In the genomic region with DNA sequence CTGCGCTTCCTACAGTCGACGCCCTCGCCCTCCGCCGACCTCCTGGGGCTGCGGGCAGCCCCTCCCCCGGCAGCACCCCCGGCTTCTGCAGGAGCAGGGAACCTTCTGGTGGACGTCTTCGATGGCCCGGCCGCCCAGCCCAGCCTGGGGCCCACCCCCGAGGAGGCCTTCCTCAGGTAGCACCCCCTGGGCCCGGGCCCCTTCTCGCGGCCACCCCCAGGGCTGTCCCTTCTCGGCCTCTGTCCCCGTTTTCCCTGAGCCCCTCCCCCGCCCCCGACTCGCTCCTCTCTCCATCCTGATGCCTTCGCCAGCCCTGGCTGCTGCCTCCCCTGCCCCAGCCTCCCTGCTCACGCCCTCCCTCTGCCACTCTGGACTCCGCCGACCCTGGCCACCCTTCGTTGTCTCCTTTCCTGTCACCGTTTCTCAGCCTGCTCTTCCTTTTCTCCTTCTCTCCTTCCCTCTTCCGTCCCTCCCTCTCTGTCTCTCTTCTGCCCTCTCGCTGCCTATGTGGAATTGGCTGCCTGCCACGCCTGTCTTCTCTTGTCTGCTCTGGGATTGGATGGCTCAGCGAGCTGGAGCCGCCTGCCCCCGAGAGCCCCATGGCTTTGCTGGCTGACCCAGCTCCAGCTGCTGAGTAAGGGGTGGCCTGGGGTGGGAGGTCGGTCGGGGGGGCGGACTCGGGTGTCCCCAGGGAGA, we compare ENCODE assay signal across 8 cellular contexts. TPM values are rescaled to one million over a fixed set of nuclear protein-coding genes. Genes with fewer than 3 reads are reported as not detected.
DNase-seq lines count a peak whose midpoint lies in the region; ATAC-seq, FAIRE-seq and TF ChIP-seq lines count a peak whose summit lies in the region.

No MANE protein-coding gene starts in this region.

- no peak overlapping the region for H2BK15ac ChIP-seq in mesendoderm (replicated peaks; ENCODE audit: low read depth)

- no peak overlapping the region for H4K8ac ChIP-seq in mesendoderm (ENCODE audit: low read depth, low read length)

- no peaks in the 10 kb centered on the region for H4K20me1 ChIP-seq in endothelial cell of umbilical vein (replicated peaks; ENCODE audit: control insufficient read depth, extremely low read depth, insufficient read depth, low read length)

- H3K4me1 ChIP-seq in NT2/D1 (ENCODE audit: insufficient read depth, insufficient read length) (peaks cover 9% of the 10 kb centered on the region), endothelial cell of umbilical vein (ENCODE audit: control insufficient read depth, extremely low read depth, insufficient read depth, low read length) (no peaks in the 10 kb centered on the region), mesendoderm (ENCODE audit: control insufficient read depth, low read depth, low read length) (no peaks in the 10 kb centered on the region)

- no peak overlapping the region for H3K4ac ChIP-seq in mesendoderm (ENCODE audit: low read depth, low read length)

- H3K27ac ChIP-seq in endothelial cell of umbilical vein (ENCODE audit: insufficient read depth, low read depth, low read length) = no peak overlapping the region
- no peak overlapping the region for H3K27ac ChIP-seq in mesendoderm (ENCODE audit: low read depth, low read length)

- H2BK5ac ChIP-seq in mesendoderm (ENCODE audit: low read length) = no peak overlapping the region

- no peak for ATAC-seq in GM21717 (IDR thresholded peaks at IDR 0.05; ENCODE audit: unreplicated experiment)

- H3K79me2 ChIP-seq in endothelial cell of umbilical vein (ENCODE audit: control insufficient read depth, insufficient read depth, low read length) (no peaks in the 10 kb centered on the region), mesendoderm (ENCODE audit: control insufficient read depth, insufficient read depth, low read length) (no peaks in the 10 kb centered on the region)

- H3K56ac ChIP-seq in mesendoderm (ENCODE audit: low read length) = peak overlapping the region; percentile 92

- BruUV-seq in endothelial cell of umbilical vein (replicated peaks; lab: Mats Ljungman, UMichigan) = no TSS peak

- POLR2A ChIA-PET in endothelial cell of umbilical vein (lab: Charles Lee) = interaction anchor here (0.6 kb wide), 1 partner anchor 11 kb away, joined by 3 read pairs; the partner anchor contains the start of gene FUZ

- no peaks in the 10 kb centered on the region for H3K27me3 ChIP-seq in NT2/D1 (ENCODE audit: insufficient read depth, insufficient read length)
- no peaks in the 10 kb centered on the region for H3K27me3 ChIP-seq in endothelial cell of umbilical vein (ENCODE audit: control insufficient read depth in 2 of 2, insufficient read depth in 2 of 2, low read length in 2 of 2)
- H3K27me3 ChIP-seq in mesendoderm (ENCODE audit: insufficient read depth, low read length, poor library complexity) = no peaks in the 10 kb centered on the region

- CTCF ChIA-PET in endothelial cell of umbilical vein (lab: Charles Lee) = no interaction called here

- peaks cover 82% of the 10 kb centered on the region for H3K36me3 ChIP-seq in NT2/D1 (ENCODE audit: insufficient read depth, insufficient read length, low read length)
- H3K36me3 ChIP-seq in endothelial cell of umbilical vein (ENCODE audit: control insufficient read depth in 2 of 2, extremely low read depth in 1 of 2, insufficient read depth in 2 of 2, low read length in 2 of 2) = peaks cover 7 to 33% of the 10 kb centered on the region in 2 experiments
- peaks cover 7% of the 10 kb centered on the region for H3K36me3 ChIP-seq in mesendoderm (ENCODE audit: control insufficient read depth, insufficient read depth, low read length)

- intact Hi-C loops in endothelial cell of umbilical vein (cut with micrococcal nuclease) = no loop called here

- H3K18ac ChIP-seq in mesendoderm (ENCODE audit: low read length) = no peak overlapping the region

- dilution Hi-C loops in endothelial cell of umbilical vein (cut with MboI; ENCODE audit: extremely low pct_ligation_motif_present, low sequenced_read_pairs) = no loop called here

- H3K4me3 ChIP-seq in NT2/D1 (ENCODE audit: insufficient read length, low read depth) (no peak overlapping the region), endothelial cell of umbilical vein (replicated peaks in 1 of 3; ENCODE audit: insufficient read depth in 1 of 3, low read depth in 1 of 3, low read length in 3 of 3) (peak overlapping the region in 1 of 3 experiments; percentile 48), mesendoderm (ENCODE audit: low read length) (peak overlapping the region; percentile 28)

- DNase-seq in DMS53 (lab: John Stamatoyannopoulos, UW) (peak; percentile 93), NT2/D1 (ENCODE audit: low read depth, low spot score) (no peak), endothelial cell of umbilical vein (ENCODE audit: low read depth, low spot score) (peak; percentile 80), mesendoderm (peak; percentile 92), T-helper 2 cell (no peak)
- DNase-seq in activated CD8-positive, alpha-beta memory T cell treated with anti-CD3 and anti-CD28 coated beads, Interleukin-2, amount 50 U/mL, for 4 hours = no peak
- no peak for DNase-seq in stimulated activated CD8-positive, alpha-beta memory T cell treated with anti-CD3 and anti-CD28 coated beads, Interleukin-4, amount 100 ng/mL, for 48 hours

- TF ChIP-seq POLR2A in endothelial cell of umbilical vein (IDR thresholded peaks at IDR 0.05; ENCODE audit: low read depth, low read length) = no peak

- no peak overlapping the region for H2BK120ac ChIP-seq in mesendoderm (ENCODE audit: low read depth, low read length)

- no peak overlapping the region for H3K23ac ChIP-seq in mesendoderm (ENCODE audit: low read length)

- no peak overlapping the region for H2AFZ ChIP-seq in endothelial cell of umbilical vein (ENCODE audit: low read depth, low read length)

- WGBS in mesendoderm (ENCODE audit: extremely low coverage, insufficient coverage, low lambda C conversion rate) = no CpG with 5 or more reads among the region's 38 CpGs

- H3K79me1 ChIP-seq in mesendoderm (ENCODE audit: low read length) = no peaks in the 10 kb centered on the region

- TF ChIP-seq CTCF in endothelial cell of umbilical vein (IDR thresholded peaks at IDR 0.05; ENCODE audit: extremely low read depth in 1 of 2, insufficient read depth in 1 of 2, low read depth in 1 of 2, low read length in 2 of 2) = peak in 1 of 2 donors; percentile 11

- H3K9me1 ChIP-seq in endothelial cell of umbilical vein (replicated peaks; ENCODE audit: control insufficient read depth, extremely low read depth, insufficient read depth, low read length) = no peaks in the 10 kb centered on the region

- H4K5ac ChIP-seq in mesendoderm (ENCODE audit: low read length) = no peak overlapping the region

- H3K9me3 ChIP-seq in NT2/D1 (ENCODE audit: insufficient read depth, low read length) (no peaks in the 10 kb centered on the region), endothelial cell of umbilical vein (replicated peaks; ENCODE audit: control insufficient read depth, insufficient read depth, low read length) (no peaks in the 10 kb centered on the region)

- H2AK5ac ChIP-seq in mesendoderm (ENCODE audit: low read length) = no peak overlapping the region

- H3K9ac ChIP-seq in NT2/D1 (ENCODE audit: insufficient read length, low read depth) = peak overlapping the region; percentile 32
- no peak overlapping the region for H3K9ac ChIP-seq in endothelial cell of umbilical vein (replicated peaks; ENCODE audit: extremely low read depth, insufficient read depth, low read length)
- H3K9ac ChIP-seq in mesendoderm (ENCODE audit: low read length) = peak overlapping the region; percentile 74

- H3K4me2 ChIP-seq in endothelial cell of umbilical vein (ENCODE audit: insufficient read depth, low read length) = no peak overlapping the region
- peak overlapping the region; percentile 46 for H3K4me2 ChIP-seq in mesendoderm (ENCODE audit: low read length)

- no peak for FAIRE-seq in endothelial cell of umbilical vein (lab: Jason Lieb, UNC)

RNA-seq across cellular contexts. Expression of gene FUZ, which starts 11.0 kb away (rescaled TPM):
- 14.0 and 15.3 TPM in 2 replicates for total RNA-seq in endothelial cell of umbilical vein
- 12.3 and 14.5 TPM in 2 replicates for polyA plus RNA-seq in endothelial cell of umbilical vein
- 10.7 and 12.5 TPM in 2 replicates for polyA plus RNA-seq in endothelial cell of umbilical vein (2011; cell fraction: cytosol; rRNA removed)
- 15.1 and 15.3 TPM in 2 replicates for polyA plus RNA-seq in endothelial cell of umbilical vein (2011; cell fraction: nucleus; rRNA removed)
- polyA plus RNA-seq in endothelial cell of umbilical vein (2012) = 7.9 and 13.3 TPM in 2 replicates
- 6.8 and 11.8 TPM in 2 replicates for polyA minus RNA-seq in endothelial cell of umbilical vein
- not detected for polyA minus RNA-seq in endothelial cell of umbilical vein (2011; cell fraction: cytosol; rRNA and poly(A)+ RNA removed)
- 3.1 and 4.6 TPM in 2 replicates for polyA minus RNA-seq in endothelial cell of umbilical vein (2011; cell fraction: nucleus; rRNA and poly(A)+ RNA removed)
- polyA plus RNA-seq in mesendoderm (2013, experiment 1 of 2) = 11.5 TPM
- 11.6 TPM for polyA plus RNA-seq in mesendoderm (2013, experiment 2 of 2)

RNA-seq across cellular contexts. Expression of gene MED25, which starts 16.0 kb away (rescaled TPM):
- 55.8 and 62.9 TPM in 2 replicates for total RNA-seq in endothelial cell of umbilical vein
- 28.3 and 31.7 TPM in 2 replicates for polyA plus RNA-seq in endothelial cell of umbilical vein
- polyA plus RNA-seq in endothelial cell of umbilical vein (2011; cell fraction: cytosol; rRNA removed) = 35.2 and 36.0 TPM in 2 replicates
- 89.2 and 105 TPM in 2 replicates for polyA plus RNA-seq in endothelial cell of umbilical vein (2011; cell fraction: nucleus; rRNA removed)
- 40.9 and 52.4 TPM in 2 replicates for polyA plus RNA-seq in endothelial cell of umbilical vein (2012)
- 43.3 and 48.4 TPM in 2 replicates for polyA minus RNA-seq in endothelial cell of umbilical vein
- polyA minus RNA-seq in endothelial cell of umbilical vein (2011; cell fraction: cytosol; rRNA and poly(A)+ RNA removed) = 25.2 TPM
- polyA minus RNA-seq in endothelial cell of umbilical vein (2011; cell fraction: nucleus; rRNA and poly(A)+ RNA removed) = 32.5 and 39.6 TPM in 2 replicates
- 42.3 TPM for polyA plus RNA-seq in mesendoderm (2013, experiment 1 of 2)
- 43.2 TPM for polyA plus RNA-seq in mesendoderm (2013, experiment 2 of 2)

RNA-seq across cellular contexts. Expression of gene AP2A1, which starts 35.3 kb away (rescaled TPM):
- 108 TPM in 2 replicates for total RNA-seq in endothelial cell of umbilical vein
- 113 and 114 TPM in 2 replicates for polyA plus RNA-seq in endothelial cell of umbilical vein
- 80.4 and 101 TPM in 2 replicates for polyA plus RNA-seq in endothelial cell of umbilical vein (2011; cell fraction: cytosol; rRNA removed)
- 97.8 TPM in 2 replicates for polyA plus RNA-seq in endothelial cell of umbilical vein (2011; cell fraction: nucleus; rRNA removed)
- polyA plus RNA-seq in endothelial cell of umbilical vein (2012) = 75.0 and 114 TPM in 2 replicates
- 104 and 122 TPM in 2 replicates for polyA minus RNA-seq in endothelial cell of umbilical vein
- polyA minus RNA-seq in endothelial cell of umbilical vein (2011; cell fraction: cytosol; rRNA and poly(A)+ RNA removed) = 80.2 TPM
- 45.7 and 60.4 TPM in 2 replicates for polyA minus RNA-seq in endothelial cell of umbilical vein (2011; cell fraction: nucleus; rRNA and poly(A)+ RNA removed)
- polyA plus RNA-seq in mesendoderm (2013, experiment 1 of 2) = 53.3 TPM
- 51.9 TPM for polyA plus RNA-seq in mesendoderm (2013, experiment 2 of 2)

RNA-seq across cellular contexts. Expression of gene TSKS, which starts 39.0 kb away (rescaled TPM):
- total RNA-seq in endothelial cell of umbilical vein = not detected in 2 replicates
- polyA plus RNA-seq in endothelial cell of umbilical vein = 0.03 TPM in 1 of 2 replicates, not detected in the other
- polyA plus RNA-seq in endothelial cell of umbilical vein (2011; cell fraction: cytosol; rRNA removed) = not detected in 2 replicates
- not detected in 2 replicates for polyA plus RNA-seq in endothelial cell of umbilical vein (2011; cell fraction: nucleus; rRNA removed)
- not detected in 2 replicates for polyA plus RNA-seq in endothelial cell of umbilical vein (2012)
- not detected in 2 replicates for polyA minus RNA-seq in endothelial cell of umbilical vein
- not detected for polyA minus RNA-seq in endothelial cell of umbilical vein (2011; cell fraction: cytosol; rRNA and poly(A)+ RNA removed)
- polyA minus RNA-seq in endothelial cell of umbilical vein (2011; cell fraction: nucleus; rRNA and poly(A)+ RNA removed) = not detected in 2 replicates
- polyA plus RNA-seq in mesendoderm (2013, experiment 1 of 2) = 0.08 TPM
- 0.07 TPM for polyA plus RNA-seq in mesendoderm (2013, experiment 2 of 2)

RNA-seq across cellular contexts. Expression of gene PTOV1, which starts 48.8 kb away (rescaled TPM):
- total RNA-seq in endothelial cell of umbilical vein = 184 and 187 TPM in 2 replicates
- 116 and 125 TPM in 2 replicates for polyA plus RNA-seq in endothelial cell of umbilical vein
- polyA plus RNA-seq in endothelial cell of umbilical vein (2011; cell fraction: cytosol; rRNA removed) = 93.1 and 118 TPM in 2 replicates
- 257 and 302 TPM in 2 replicates for polyA plus RNA-seq in endothelial cell of umbilical vein (2011; cell fraction: nucleus; rRNA removed)
- 96.0 and 145 TPM in 2 replicates for polyA plus RNA-seq in endothelial cell of umbilical vein (2012)
- 55.3 and 80.9 TPM in 2 replicates for polyA minus RNA-seq in endothelial cell of umbilical vein
- 56.8 TPM for polyA minus RNA-seq in endothelial cell of umbilical vein (2011; cell fraction: cytosol; rRNA and poly(A)+ RNA removed)
- polyA minus RNA-seq in endothelial cell of umbilical vein (2011; cell fraction: nucleus; rRNA and poly(A)+ RNA removed) = 61.0 and 83.2 TPM in 2 replicates
- 156 TPM for polyA plus RNA-seq in mesendoderm (2013, experiment 1 of 2)
- polyA plus RNA-seq in mesendoderm (2013, experiment 2 of 2) = 150 TPM

Comparison
In these comparisons a context has a peak if more than half of its experiments do, and no peak if none do; other contexts are left out.
1. DNase-seq: peak in DMS53 (single experiment), endothelial cell of umbilical vein (single experiment) and mesendoderm (single experiment); none in NT2/D1 (single experiment), T-helper 2 cell (0 of 5), activated CD8-positive, alpha-beta memory T cell treated with anti-CD3 and anti-CD28 coated beads, Interleukin-2, amount 50 U/mL, for 4 hours (single experiment) and stimulated activated CD8-positive, alpha-beta memory T cell treated with anti-CD3 and anti-CD28 coated beads, Interleukin-4, amount 100 ng/mL, for 48 hours (single experiment).